Comparison of ENCODE assay signal across 8 cellular contexts in the genomic region with DNA sequence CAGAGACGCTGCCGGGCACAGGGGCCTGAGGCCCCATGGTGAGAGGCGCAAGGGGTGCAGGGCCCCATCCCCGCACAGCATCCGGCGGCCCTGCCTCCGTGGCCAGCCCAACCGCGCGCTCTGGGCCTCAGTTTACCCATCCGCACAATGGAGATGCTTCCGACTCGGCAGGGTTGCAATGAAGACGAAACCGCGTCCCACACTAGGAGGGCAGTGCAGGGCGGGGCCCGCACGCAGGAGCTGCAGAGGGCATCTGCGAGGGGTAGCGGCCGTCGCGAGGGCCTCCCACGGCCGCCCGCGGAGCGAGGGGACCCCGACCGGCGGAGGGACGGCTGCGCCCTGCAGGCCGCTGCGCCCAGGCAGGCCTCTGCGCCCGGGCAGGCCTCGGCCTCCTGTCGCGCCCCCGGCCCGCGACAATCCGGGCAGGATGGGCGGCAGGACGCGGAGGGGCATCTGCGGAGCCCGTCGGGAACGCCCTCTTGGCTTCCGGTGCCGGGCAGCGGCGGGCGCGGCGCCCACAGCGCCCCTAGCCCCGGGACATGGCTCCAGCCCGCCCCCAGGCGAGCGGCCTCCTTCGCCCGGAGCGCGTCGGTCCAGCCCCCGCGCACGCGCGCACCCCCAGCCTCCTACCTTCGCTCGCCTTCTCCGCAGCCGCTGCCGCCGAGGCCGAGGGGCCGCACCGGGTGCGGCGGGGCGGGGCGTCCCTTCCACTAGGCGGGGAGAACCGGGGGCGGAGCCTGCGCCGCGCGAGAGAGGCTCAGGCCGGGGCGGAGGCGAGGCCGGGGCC. TPM values are rescaled to one million over a fixed set of nuclear protein-coding genes. Genes with fewer than 3 reads are reported as not detected.
DNase-seq lines count a peak whose midpoint lies in the region; ATAC-seq, FAIRE-seq and TF ChIP-seq lines count a peak whose summit lies in the region.

No MANE protein-coding gene starts in this region.

- intact Hi-C loops in kidney (cut with DNase I), result no loop called here

- no peaks in the 10 kb centered on the region for H3K9me3 ChIP-seq in kidney (ENCODE audit: control insufficient read depth in 1 of 2, low read length in 2 of 2)

- in situ Hi-C loops in GM18951 (cut with MboI; ENCODE audit: low sequenced_read_pairs, unreplicated experiment), result no loop called here

- H3K4me3 ChIP-seq in kidney (ENCODE audit: low read length in 2 of 2), result peak overlapping the region; percentile 42 to 79

- no peaks in the 10 kb centered on the region for H3K36me3 ChIP-seq in kidney (ENCODE audit: control insufficient read depth in 1 of 2, insufficient read depth in 2 of 2, low read length in 2 of 2)

- peak; percentile 41 for TF ChIP-seq POLR2A in GM18951 (IDR thresholded peaks at IDR 0.05; ENCODE audit: extremely low read depth, insufficient read depth, insufficient read length)

- TF ChIP-seq CTCF in kidney (IDR thresholded peaks at IDR 0.05; ENCODE audit: borderline replicate concordance, extremely low read depth, insufficient read depth), result no peak

- no peaks in the 10 kb centered on the region for H3K4me1 ChIP-seq in kidney (ENCODE audit: control insufficient read depth in 1 of 2, insufficient read depth in 1 of 2, low read depth in 1 of 2, low read length in 2 of 2)

- peak; percentile 95 for DNase-seq in AG08395 (ENCODE audit: low spot score)
- DNase-seq in NCI-H345 (lab: John Stamatoyannopoulos, UW), result peak; percentile 96
- peak; percentile 64 to 75 (median 71) for DNase-seq in activated CD4-positive, CD25-positive, alpha-beta regulatory T cell (lab: John Stamatoyannopoulos, UW)
- peak in 58 of 61 donors; percentile 30 to 89 (median 75) for DNase-seq in caudate nucleus (lab: John Stamatoyannopoulos, UW)
- DNase-seq in kidney, result peak; percentile 95
- DNase-seq in stimulated activated CD4-positive, alpha-beta T cell treated with anti-CD3 and anti-CD28 coated beads, Interleukin-12 subunit alpha, Interleukin-12 subunit beta, amount 100 ng/mL, for 48 hours (ENCODE audit: low read depth in 2 of 3, low spot score in 1 of 3), result peak; percentile 68 to 83 (median 70)

- H3K9ac ChIP-seq in kidney (ENCODE audit: low read length in 2 of 2), result peak overlapping the region; percentile 32 to 40

- peak overlapping the region; percentile 92 for H3K27ac ChIP-seq in caudate nucleus (ENCODE audit: low read depth, low read length)
- peak overlapping the region; percentile 22 to 28 for H3K27ac ChIP-seq in kidney (ENCODE audit: low read depth in 2 of 2, low read length in 2 of 2)

- no peak for FAIRE-seq in kidney (lab: Jason Lieb, UNC)

- ATAC-seq in HG03175 (IDR thresholded peaks at IDR 0.05; ENCODE audit: unreplicated experiment), result peak; percentile 92

RNA-seq across cellular contexts. Expression of gene RNU1-1, which starts 15.3 kb away (rescaled TPM):
- total RNA-seq in kidney, result 8,605 TPM
- polyA plus RNA-seq in kidney (ENCODE audit: insufficient read depth, low read depth, low replicate concordance), result 26.8 TPM

RNA-seq across cellular contexts. Expression of gene NECAP2, which starts 58.2 kb away (rescaled TPM):
- 57.4 TPM for total RNA-seq in kidney
- 49.9 TPM for polyA plus RNA-seq in kidney (ENCODE audit: insufficient read depth, low read depth, low replicate concordance)

Comparison
In these comparisons a context has a peak if more than half of its experiments do, and no peak if none do; other contexts are left out.
1. Peak in every context shown above with its lines: DNase-seq, ATAC-seq, H3K4me3 ChIP-seq and H3K27ac ChIP-seq.